ENCODE assay signal across 20 cellular contexts in genomic region chr10:878333-878753, GRCh38. TPM values are rescaled to one million over a fixed set of nuclear protein-coding genes. Genes with fewer than 3 reads are reported as not detected.
DNase-seq lines count a peak whose midpoint lies in the region; ATAC-seq and TF ChIP-seq lines count a peak whose summit lies in the region.
"Had no signal": no experiment of that assay in that cellular context is flagged by ENCODE, and none has a peak within 500 bp of the region (broad histone marks: within the 10 kb centered on the region; RNA-seq: fewer than 3 reads in every experiment).

No MANE protein-coding gene starts in this region.

- TF ChIP-seq CTCF in chondrocyte (IDR thresholded peaks at IDR 0.05) (no peak), right lobe of liver (IDR thresholded peaks at IDR 0.05) (no peak)

- H3K4me1 Mint-ChIP-seq in chondrocyte (ENCODE audit: low read depth): peaks cover 28% of the 10 kb centered on the region

- H3K36me3 Mint-ChIP-seq in chondrocyte (ENCODE audit: low read depth): peaks cover 16% of the 10 kb centered on the region

- peak; percentile 78 to 85 (median 82) for ATAC-seq in right lobe of liver
- ATAC-seq: activated CD4-positive, CD25-positive, alpha-beta regulatory T cell treated with anti-CD3 and anti-CD28 coated beads, Interleukin-2, amount 50 U/mL, for 24 hours; HCT116; left colon had no signal

- peaks cover 0 to 24% (median 8%) of the 10 kb centered on the region in 4 donors for H3K4me1 ChIP-seq in right lobe of liver

- H3K27me3 Mint-ChIP-seq in chondrocyte (ENCODE audit: low read depth): no peaks in the 10 kb centered on the region

- H3K4me3 Mint-ChIP-seq in chondrocyte (ENCODE audit: unreplicated experiment): no peak overlapping the region
- H3K4me3 Mint-ChIP-seq: T-helper 2 cell treated with Interferon-gamma antibody and Interleukin-4, amounts not matched to agents 5 μg/mL and 100 μg/mL, for 36 hours had no signal

- peak overlapping the region in 2 of 3 donors; percentile 22 to 54 for H3K27ac ChIP-seq in right lobe of liver
- H3K27ac ChIP-seq: coronary artery had no signal

- no peaks in the 10 kb centered on the region for H3K9me3 ChIP-seq in right lobe of liver

- TF ChIP-seq POLR2A in right lobe of liver (IDR thresholded peaks at IDR 0.05): no peak

- peak overlapping the region; percentile 62 for H3K27ac Mint-ChIP-seq in chondrocyte (ENCODE audit: unreplicated experiment)
- H3K27ac Mint-ChIP-seq: T-helper 2 cell treated with Interferon-gamma antibody and Interleukin-4, amounts not matched to agents 5 μg/mL and 100 μg/mL, for 36 hours had no signal

- intact Hi-C loops in right lobe of liver (cut with DNase I): no loop called here

- H3K36me3 ChIP-seq in right lobe of liver: peaks cover 0 to 27% (median 7%) of the 10 kb centered on the region in 4 donors

- no peak overlapping the region for H3K4me3 ChIP-seq in right lobe of liver
- H3K4me3 ChIP-seq: coronary artery had no signal

- H3K27me3 ChIP-seq in right lobe of liver: no peaks in the 10 kb centered on the region

- no peaks in the 10 kb centered on the region for H3K9me3 Mint-ChIP-seq in chondrocyte (ENCODE audit: low read depth)
- H3K9me3 Mint-ChIP-seq: T-helper 2 cell treated with Interferon-gamma antibody and Interleukin-4, amounts not matched to agents 5 μg/mL and 100 μg/mL, for 36 hours had no signal

- 19% methylated on average over 9 of the region's 9 CpGs for WGBS in right lobe of liver (ENCODE audit: insufficient coverage, low coverage, low lambda C conversion rate, missing lambda C conversion rate)

- DNase-seq in GM04504 (ENCODE audit: low read depth): peak; percentile 5
- DNase-seq in chondrocyte (ENCODE audit: low spot score): no peak
- DNase-seq in right lobe of liver: peak in 1 of 3 donors; percentile 38
- peak; percentile 12 for DNase-seq in stromal cell of bone marrow (ENCODE audit: low read depth)
- DNase-seq in NCI-H446 (lab: John Stamatoyannopoulos, UW): no peak
- no peak for DNase-seq in stimulated activated naive CD4-positive, alpha-beta T cell (lab: John Stamatoyannopoulos, UW)
- DNase-seq in DMS53 treated with DMSO at 0.1 percent for 48 hours (lab: John Stamatoyannopoulos, UW; ENCODE audit: unreplicated experiment): no peak
- DNase-seq: activated effector memory CD4-positive, alpha-beta T cell treated with anti-CD3 and anti-CD28 coated beads, Interleukin-2, amount 50 U/mL, for 16 hours; C1 segment of cervical spinal cord; DMS79; left colon; MM.1S; NCI-H2029 treated with DMSO at 0.1 percent for 48 hours; NCI-H526; stimulated activated CD4-positive, alpha-beta T cell treated with anti-CD3 and anti-CD28 coated beads, Interleukin-15, amount 100 ng/mL, for 24 hours; substantia nigra had no signal

RNA-seq across cellular contexts. Expression of gene LARP4B, which starts 53.2 kb away (rescaled TPM):
- total RNA-seq in chondrocyte (57.4 to 72.0 TPM (median 67.1 TPM) in 3 replicates), right lobe of liver (10 to 100 TPM; 22.4 to 35.9 (median 31.7) TPM)

Comparison
In these comparisons a context has a peak if more than half of its experiments do, and no peak if none do; other contexts are left out.
1. DNase-seq: peak in GM04504 (single experiment) and stromal cell of bone marrow (single experiment); none in chondrocyte (single experiment), NCI-H446 (0 of 2), stimulated activated naive CD4-positive, alpha-beta T cell (0 of 6) and DMS53 treated with DMSO at 0.1 percent for 48 hours (single experiment).